Comparison of ENCODE assay signal across 8 cellular contexts in the genomic region with DNA sequence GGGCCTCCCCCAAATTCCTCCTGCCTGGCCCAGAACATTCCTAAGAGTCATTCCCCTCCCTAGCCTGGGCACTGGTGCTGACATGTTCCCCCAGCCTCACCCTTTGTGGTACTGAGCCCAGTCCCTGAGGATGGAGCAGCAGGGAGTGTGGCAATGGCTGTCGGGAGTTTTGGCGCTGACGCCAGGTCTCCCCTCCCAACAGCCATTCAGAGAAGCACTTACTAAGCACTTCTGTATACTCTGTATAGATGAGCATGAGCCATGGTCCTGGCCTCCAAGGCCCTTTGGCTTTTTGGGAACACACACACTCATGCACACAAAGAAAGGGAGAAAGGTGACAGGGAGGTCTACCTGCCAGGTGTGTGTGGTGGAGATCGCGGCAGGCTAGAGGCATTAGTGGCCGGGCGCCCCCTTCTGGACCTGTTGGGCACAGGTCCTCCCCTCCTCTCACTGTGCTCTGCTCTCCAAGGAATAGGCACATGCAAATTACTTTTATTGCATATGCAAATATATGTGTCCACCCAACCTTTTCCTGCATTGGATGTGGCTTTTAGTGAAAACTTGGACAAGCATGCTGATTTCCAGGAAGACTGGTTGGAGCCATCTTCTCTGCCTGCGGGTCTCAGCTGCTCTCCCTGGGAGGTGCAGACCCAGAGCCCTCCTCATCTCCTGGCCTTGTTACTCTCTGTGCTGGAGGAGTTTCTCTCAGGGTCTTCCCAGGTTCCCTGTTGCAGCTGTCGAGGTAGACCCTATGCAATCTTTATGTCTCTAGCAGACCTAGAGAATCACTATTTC. TPM values are rescaled to one million over a fixed set of nuclear protein-coding genes. Genes with fewer than 3 reads are reported as not detected.
DNase-seq lines count a peak whose midpoint lies in the region; ATAC-seq and TF ChIP-seq lines count a peak whose summit lies in the region.

No MANE protein-coding gene starts in this region.

- no peaks in the 10 kb centered on the region for H3K9me3 ChIP-seq in liver (ENCODE audit: control insufficient read depth in 4 of 4, low read length in 3 of 4)

- H3K4me3 ChIP-seq in NB4 (ENCODE audit: low read depth, low read length) = no peak overlapping the region
- no peak overlapping the region for H3K4me3 ChIP-seq in liver (ENCODE audit: low read depth in 1 of 3, low read length in 3 of 3)

- TF ChIP-seq CTCF in NB4 (IDR thresholded peaks at IDR 0.05; ENCODE audit: low read depth, low read length) (peak; percentile 63), liver (IDR thresholded peaks at IDR 0.05; ENCODE audit: low read depth, low read length, missing input control) (peak; percentile 82)

- no peak for ATAC-seq in HG02610 (IDR thresholded peaks at IDR 0.05; ENCODE audit: unreplicated experiment)

- H3K36me3 ChIP-seq in liver (ENCODE audit: control insufficient read depth in 4 of 4, insufficient read depth in 3 of 4, low read depth in 1 of 4, low read length in 3 of 4) = peaks cover 2 to 44% (median 20%) of the 10 kb centered on the region in 4 donors

- H3K27me3 ChIP-seq in liver (ENCODE audit: control insufficient read depth in 4 of 4, insufficient read depth in 4 of 4, low read length in 3 of 4) = no peaks in the 10 kb centered on the region

- DNase-seq in ELR (ENCODE audit: low read depth) = peak; percentile 58
- DNase-seq in NB4 (ENCODE audit: low read depth) = peak; percentile 28
- peak; percentile 66 for DNase-seq in activated CD4-positive, CD25-positive, alpha-beta regulatory T cell treated with anti-CD3 and anti-CD28 coated beads, Interleukin-2, amount 50 U/mL, for 72 hours
- peak; percentile 70 for DNase-seq in cerebellar cortex (ENCODE audit: low spot score)
- peak; percentile 36 for DNase-seq in stimulated activated CD8-positive, alpha-beta memory T cell treated with anti-CD3 and anti-CD28 coated beads, Interleukin-12 subunit alpha, Interleukin-12 subunit beta, amount 100 ng/mL, for 4 hours (ENCODE audit: low read depth)
- no peak for DNase-seq in RKO (ENCODE audit: low spot score)

- TF ChIP-seq RAD21 in liver (IDR thresholded peaks at IDR 0.05) = peak; percentile 86 to 90

- 44% methylated on average over 9 of the region's 9 CpGs for WGBS in liver

- H3K9ac ChIP-seq in liver (ENCODE audit: low read depth in 1 of 2, low read length in 2 of 2) = no peak overlapping the region

- TF ChIP-seq POLR2A in NB4 (IDR thresholded peaks at IDR 0.05; ENCODE audit: extremely low read depth, insufficient read length) = no peak

- no peaks in the 10 kb centered on the region for H3K4me1 ChIP-seq in liver (ENCODE audit: control insufficient read depth in 4 of 4, insufficient read depth in 4 of 4, low read length in 3 of 4)

- H3K27ac ChIP-seq in liver (ENCODE audit: low read depth in 1 of 2, low read length in 2 of 2) = no peak overlapping the region

TF ChIP-seq in liver, 16 proteins besides CTCF, POLR2A, EP300 and RAD21:
- TF ChIP-seq YY1 (IDR thresholded peaks at IDR 0.05) (no peak), RXRA (IDR thresholded peaks at IDR 0.05) (peak in 1 of 2 donors; percentile 42)

RNA-seq across cellular contexts. Expression of a gene that starts 17.4 kb away (rescaled TPM):
- 1 to 10 TPM; 1.1 to 2.3 TPM for total RNA-seq in liver
- 1 to 10 TPM in 1 of 2 donors, under 1 TPM in 1; 0.19 to 5.9 TPM for polyA plus RNA-seq in liver

RNA-seq across cellular contexts. Expression of a gene that starts 20.9 kb away (rescaled TPM):
- total RNA-seq in liver = under 1 TPM; 0.19 to 0.84 TPM
- polyA plus RNA-seq in liver = 1 to 10 TPM in 1 of 2 donors, under 1 TPM in 1; 0.47 to 3.1 TPM

RNA-seq across cellular contexts. Expression of a gene that starts 48.8 kb away (rescaled TPM):
- total RNA-seq in liver = 10 to 100 TPM; 25.6 to 30.6 TPM
- polyA plus RNA-seq in liver = 10 to 100 TPM in 1 of 2 donors, 1 to 10 TPM in 1; 6.9 to 16.6 TPM

RNA-seq across cellular contexts. Expression of a gene that starts 50.1 kb away (rescaled TPM):
- total RNA-seq in liver = 1 to 10 TPM in 1 of 2 donors, not detected in 1; 2.3 TPM
- polyA plus RNA-seq in liver = under 1 TPM; 0.03 to 0.18 TPM

RNA-seq across cellular contexts. Expression of a gene that starts 57.9 kb away (rescaled TPM):
- 10 to 100 TPM; 28.5 to 40.7 TPM for total RNA-seq in liver
- 10 to 100 TPM; 51.3 to 54.1 TPM for polyA plus RNA-seq in liver
